15 cellular contexts compared by ENCODE assay signal in genomic region chr4:80187677-80188076, GRCh38. TPM values are rescaled to one million over a fixed set of nuclear protein-coding genes. Genes with fewer than 3 reads are reported as not detected.
"Had no signal": no experiment of that assay in that cellular context is flagged by ENCODE, and none has a peak within 500 bp of the region (broad histone marks: within the 10 kb centered on the region; RNA-seq: fewer than 3 reads in every experiment).

No MANE protein-coding gene starts in this region.

- H3K27ac Mint-ChIP-seq: activated naive CD4-positive, alpha-beta T cell treated with anti-CD3 and anti-CD28 coated beads, Interleukin-2, amount 50 U/mL, for 72 hours; endodermal cell had no signal

- H3K4me3 Mint-ChIP-seq: endodermal cell had no signal

- DNase-seq: activated gamma-delta T cell; adrenal gland; endodermal cell; heart left ventricle; kidney; left lung; mucosa of descending colon; naive B cell; sigmoid colon; spleen; stimulated activated naive CD4-positive, alpha-beta T cell; uterus had no signal

- H3K27ac ChIP-seq: adrenal gland, cardiac muscle cell, heart left ventricle, left lung, sigmoid colon, spleen, tibial nerve, uterus had no signal

- H3K9me3 Mint-ChIP-seq: activated naive CD4-positive, alpha-beta T cell treated with anti-CD3 and anti-CD28 coated beads, Interleukin-2, amount 50 U/mL, for 72 hours; endodermal cell; naive B cell had no signal

RNA-seq across cellular contexts. Expression of gene PRDM8, which starts 9.6 kb away (rescaled TPM):
- total RNA-seq: endodermal cell had no signal
